In the genomic region with DNA sequence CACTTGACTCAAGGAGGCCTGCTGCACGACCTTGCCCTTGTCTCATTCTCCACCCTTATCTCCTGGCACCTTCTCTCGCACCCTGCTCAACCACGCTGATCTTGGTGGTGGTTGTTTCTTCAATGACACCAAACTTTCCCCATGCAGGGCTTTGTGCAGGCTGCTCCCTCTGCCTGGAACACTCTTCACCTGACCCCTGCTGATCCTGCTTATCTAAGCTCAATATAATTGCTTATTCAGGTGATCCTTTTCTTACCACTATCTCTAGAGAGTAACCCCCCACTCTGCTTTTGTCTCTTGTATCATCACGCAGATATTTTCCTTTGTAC, we compare ENCODE assay signal across 16 cellular contexts.
DNase-seq lines count a peak whose midpoint lies in the region; ATAC-seq and TF ChIP-seq lines count a peak whose summit lies in the region.
"Had no signal": no experiment of that assay in that cellular context is flagged by ENCODE, and none has a peak within 500 bp of the region (broad histone marks: within the 10 kb centered on the region; RNA-seq: fewer than 3 reads in every experiment).

No MANE protein-coding gene starts in this region.

- H2BK5ac ChIP-seq in neuronal stem cell (ENCODE audit: low read length) = no peak overlapping the region

- TF ChIP-seq CTCF in colonic mucosa (IDR thresholded peaks at IDR 0.05) (no peak), esophagus muscularis mucosa (IDR thresholded peaks at IDR 0.05) (no peak)

- H3K27ac ChIP-seq in colonic mucosa (no peak overlapping the region), esophagus muscularis mucosa (replicated peaks in 1 of 4) (no peak overlapping the region), neuronal stem cell (replicated peaks; ENCODE audit: low read length) (no peak overlapping the region)
- H3K27ac ChIP-seq: 22Rv1, A549, C4-2B, GM23248 had no signal

- H2BK120ac ChIP-seq in neuronal stem cell (ENCODE audit: low read depth, low read length) = no peak overlapping the region

- no peak for TF ChIP-seq EP300 in esophagus muscularis mucosa (IDR thresholded peaks at IDR 0.05)

- no peaks in the 10 kb centered on the region for H3K4me1 ChIP-seq in colonic mucosa
- H3K4me1 ChIP-seq in esophagus muscularis mucosa = no peaks in the 10 kb centered on the region
- peaks cover 2 to 5% of the 10 kb centered on the region in 2 donors for H3K4me1 ChIP-seq in neuronal stem cell (ENCODE audit: control insufficient read depth in 2 of 2, insufficient read depth in 1 of 2, low read depth in 1 of 2, low read length in 2 of 2)
- H3K4me1 ChIP-seq: A549 had no signal

- no peak overlapping the region for H4K8ac ChIP-seq in neuronal stem cell (ENCODE audit: low read depth, low read length)

- H3K18ac ChIP-seq in neuronal stem cell (ENCODE audit: low read length) = no peak overlapping the region

- no peak overlapping the region for H2BK12ac ChIP-seq in neuronal stem cell (ENCODE audit: low read length)

- DNase-seq in NCI-H146 (lab: John Stamatoyannopoulos, UW) (peak; percentile 83), colonic mucosa (peak; percentile 2), esophagus muscularis mucosa (ENCODE audit: extremely low spot score) (peak; percentile 26), neuronal stem cell (ENCODE audit: low spot score) (no peak), NCI-H526 treated with DMSO at 0.1 percent for 48 hours (lab: John Stamatoyannopoulos, UW) (no peak), NCI-H1436 (lab: John Stamatoyannopoulos, UW) (no peak), SW 1271 (lab: John Stamatoyannopoulos, UW) (no peak)
- DNase-seq: AML-193; Caco-2; CD4-positive, alpha-beta T cell; GM23248; HCEC 1CT had no signal

- H4K91ac ChIP-seq in neuronal stem cell (ENCODE audit: low read depth, low read length, poor library complexity) = no peak overlapping the region

- H3K27me3 ChIP-seq in colonic mucosa (no peaks in the 10 kb centered on the region), esophagus muscularis mucosa (peaks cover 0 to 3% (median 0%) of the 10 kb centered on the region in 4 donors), neuronal stem cell (ENCODE audit: control insufficient read depth in 3 of 3, insufficient read depth in 3 of 3, low read depth in 1 of 3, low read length in 3 of 3) (no peaks in the 10 kb centered on the region)

- ATAC-seq in HG03460 (IDR thresholded peaks at IDR 0.05; ENCODE audit: unreplicated experiment) = no peak
- ATAC-seq: A549 had no signal

- no peak overlapping the region for H3K4me3 ChIP-seq in colonic mucosa
- no peak overlapping the region for H3K4me3 ChIP-seq in esophagus muscularis mucosa
- H3K4me3 ChIP-seq in neuronal stem cell (ENCODE audit: low read length in 2 of 2) = no peak overlapping the region
- H3K4me3 ChIP-seq: A549, GM23248 had no signal

- no peak overlapping the region for H3K23ac ChIP-seq in neuronal stem cell (ENCODE audit: low read depth, low read length, poor library complexity)

- 85% methylated on average over 4 of the region's 4 CpGs for WGBS in esophagus muscularis mucosa
- WGBS in neuronal stem cell (ENCODE audit: extremely low coverage in 2 of 2, insufficient read length in 2 of 2, insufficient replicate concordance in 1 of 2), 2 donors = no CpG with 5 or more reads among the region's 4 CpGs

- H3K9me3 ChIP-seq in colonic mucosa = no peaks in the 10 kb centered on the region
- no peaks in the 10 kb centered on the region for H3K9me3 ChIP-seq in esophagus muscularis mucosa
- no peaks in the 10 kb centered on the region for H3K9me3 ChIP-seq in neuronal stem cell (replicated peaks in 1 of 2; ENCODE audit: control insufficient read depth in 2 of 2, insufficient read depth in 1 of 2, low read depth in 1 of 2, low read length in 2 of 2)
- H3K9me3 ChIP-seq: A549, Caco-2 had no signal

- no peak overlapping the region for H3K9ac ChIP-seq in colonic mucosa (ENCODE audit: low read depth in 2 of 2, low read length in 2 of 2)
- no peak overlapping the region for H3K9ac ChIP-seq in neuronal stem cell (ENCODE audit: low read depth, low read length, poor library complexity)
- H3K9ac ChIP-seq: GM23248 had no signal

- H3K36me3 ChIP-seq in colonic mucosa = no peaks in the 10 kb centered on the region
- no peaks in the 10 kb centered on the region for H3K36me3 ChIP-seq in esophagus muscularis mucosa
- no peaks in the 10 kb centered on the region for H3K36me3 ChIP-seq in neuronal stem cell (replicated peaks in 1 of 2; ENCODE audit: control insufficient read depth in 2 of 2, insufficient read depth in 2 of 2, low read length in 2 of 2)

- TF ChIP-seq POLR2A in esophagus muscularis mucosa (IDR thresholded peaks at IDR 0.05; ENCODE audit: low read depth) = no peak

- intact Hi-C loops in colonic mucosa (cut with DNase I) (no loop called here), esophagus muscularis mucosa (cut with DNase I) (no loop called here)

- H3K4me2 ChIP-seq in neuronal stem cell (ENCODE audit: insufficient read depth, low read length, poor library complexity, severe bottlenecking) = no peak overlapping the region
- H3K4me2 ChIP-seq: A549 had no signal

- no peak overlapping the region for H2AFZ ChIP-seq in neuronal stem cell (ENCODE audit: low read length)
- H2AFZ ChIP-seq: GM23248 had no signal

- peak overlapping the region; percentile 80 for H2BK15ac ChIP-seq in neuronal stem cell (ENCODE audit: low read length)

- no peak overlapping the region for H3K14ac ChIP-seq in neuronal stem cell (ENCODE audit: low read length)

- H2AK5ac ChIP-seq in neuronal stem cell (ENCODE audit: low read depth, low read length) = no peak overlapping the region

- H3K4ac ChIP-seq in neuronal stem cell (ENCODE audit: low read length) = no peak overlapping the region

- H3K79me1 ChIP-seq in neuronal stem cell (ENCODE audit: low read depth, low read length) = no peaks in the 10 kb centered on the region

Comparison
In these comparisons a context has a peak if more than half of its experiments do, and no peak if none do; other contexts are left out.
1. DNase-seq: peak in NCI-H146 (single experiment), colonic mucosa (single experiment) and esophagus muscularis mucosa (single experiment); none in neuronal stem cell (single experiment), NCI-H526 treated with DMSO at 0.1 percent for 48 hours (single experiment), NCI-H1436 (single experiment) and SW 1271 (0 of 2).